ENCODE assay signal across 1 cellular context in genomic region chr18:75208836-75209128, GRCh38.
TF ChIP-seq lines count a peak whose summit lies in the region.

No MANE protein-coding gene starts in this region.

TF ChIP-seq in HepG2, 621 proteins besides CTCF, POLR2A, EP300 and RAD21 (continued from another document and continues in another):
- TF ChIP-seq STAT6 (CRISPR knock-in tag; IDR thresholded peaks at IDR 0.05; ENCODE audit: borderline replicate concordance): no peak
- TF ChIP-seq CEBPG (CRISPR knock-in tag; IDR thresholded peaks at IDR 0.05): no peak
- no peak for TF ChIP-seq ZNF577 (CRISPR knock-in tag; IDR thresholded peaks at IDR 0.05; ENCODE audit: borderline replicate concordance, low read depth)
- no peak for TF ChIP-seq WIZ (CRISPR knock-in tag; IDR thresholded peaks at IDR 0.05)
- TF ChIP-seq, protein P1, sequence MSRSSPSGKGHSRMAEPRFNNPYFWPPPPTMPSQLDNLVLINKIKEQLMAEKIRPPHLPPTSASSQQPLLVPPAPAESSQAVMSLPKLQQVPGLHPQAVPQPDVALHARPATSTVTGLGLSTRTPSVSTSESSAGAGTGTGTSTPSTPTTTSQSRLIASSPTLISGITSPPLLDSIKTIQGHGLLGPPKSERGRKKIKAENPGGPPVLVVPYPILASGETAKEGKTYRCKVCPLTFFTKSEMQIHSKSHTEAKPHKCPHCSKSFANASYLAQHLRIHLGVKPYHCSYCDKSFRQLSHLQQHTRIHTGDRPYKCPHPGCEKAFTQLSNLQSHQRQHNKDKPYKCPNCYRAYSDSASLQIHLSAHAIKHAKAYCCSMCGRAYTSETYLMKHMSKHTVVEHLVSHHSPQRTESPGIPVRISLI (CRISPR knock-in tag; IDR thresholded peaks at IDR 0.05; ENCODE audit: borderline replicate concordance): no peak
- no peak for TF ChIP-seq RFX5 (IDR thresholded peaks at IDR 0.05; ENCODE audit: low read depth, low read length)
- no peak for TF ChIP-seq ZFP36L1 (CRISPR knock-in tag; IDR thresholded peaks at IDR 0.05)
- TF ChIP-seq KLF6 (CRISPR knock-in tag; IDR thresholded peaks at IDR 0.05): 0 out of 2 replicates have a peak, but pooled peaks have one; percentile 23
- peak; percentile 14; the same call in 1 of the 2 replicates for TF ChIP-seq YEATS4 (CRISPR knock-in tag; IDR thresholded peaks at IDR 0.05; ENCODE audit: borderline replicate concordance)
- TF ChIP-seq E2F5 (CRISPR knock-in tag; conservative IDR thresholded peaks at IDR 0.05): 0 out of 2 replicates have a peak, but pooled peaks have one; percentile 23
- TF ChIP-seq ZSCAN20 (CRISPR knock-in tag; IDR thresholded peaks at IDR 0.05; ENCODE audit: borderline replicate concordance): 0 out of 2 replicates have a peak, but pooled peaks have one; percentile 46
- no peak for TF ChIP-seq ZNF17 (CRISPR knock-in tag; IDR thresholded peaks at IDR 0.05)
- peak; percentile 58 for TF ChIP-seq PHF8 (CRISPR knock-in tag; IDR thresholded peaks at IDR 0.05)
- 0 out of 2 replicates have a peak, but pooled peaks have one; percentile 11 for TF ChIP-seq HOXA5 (CRISPR knock-in tag; IDR thresholded peaks at IDR 0.05)
- TF ChIP-seq SATB2 (CRISPR knock-in tag; IDR thresholded peaks at IDR 0.05): no peak
- peak; percentile 56 for TF ChIP-seq ZFY (CRISPR knock-in tag; IDR thresholded peaks at IDR 0.05)
- no peak for TF ChIP-seq ZBTB44 (CRISPR knock-in tag; IDR thresholded peaks at IDR 0.05)
- peak; percentile 21; the same call in 1 of the 2 replicates for TF ChIP-seq MYC (CRISPR knock-in tag; IDR thresholded peaks at IDR 0.05; ENCODE audit: borderline replicate concordance)
- TF ChIP-seq ZNF546 (CRISPR knock-in tag; conservative IDR thresholded peaks at IDR 0.05): no peak
- TF ChIP-seq ZNF430 (CRISPR knock-in tag; IDR thresholded peaks at IDR 0.05): no peak
- no peak for TF ChIP-seq MIER3 (CRISPR knock-in tag; IDR thresholded peaks at IDR 0.05; ENCODE audit: borderline replicate concordance)
- TF ChIP-seq KDM4B (CRISPR knock-in tag; IDR thresholded peaks at IDR 0.05): no peak
- TF ChIP-seq PHF21A (CRISPR knock-in tag; IDR thresholded peaks at IDR 0.05): 0 out of 2 replicates have a peak, but pooled peaks have one; percentile 14
- no peak for TF ChIP-seq ZBTB21 (CRISPR knock-in tag; IDR thresholded peaks at IDR 0.05)
- 0 out of 2 replicates have a peak, but pooled peaks have one; percentile 2 for TF ChIP-seq ETV5 (CRISPR knock-in tag; IDR thresholded peaks at IDR 0.05; ENCODE audit: borderline replicate concordance)
- no peak for TF ChIP-seq TOPORS (CRISPR knock-in tag; IDR thresholded peaks at IDR 0.05)
- peak; percentile 9; the same call in 1 of the 2 replicates for TF ChIP-seq KDM2A (CRISPR knock-in tag; IDR thresholded peaks at IDR 0.05; ENCODE audit: borderline replicate concordance, low read depth)
- no peak for TF ChIP-seq SP140L (CRISPR knock-in tag; IDR thresholded peaks at IDR 0.05; ENCODE audit: borderline replicate concordance)
- TF ChIP-seq SOX6 (IDR thresholded peaks at IDR 0.05): no peak
- TF ChIP-seq SOX6 (CRISPR knock-in tag; IDR thresholded peaks at IDR 0.05): no peak
- TF ChIP-seq ZNF782 (CRISPR knock-in tag; IDR thresholded peaks at IDR 0.05; ENCODE audit: borderline replicate concordance): no peak
- TF ChIP-seq HNF4A (CRISPR knock-in tag; IDR thresholded peaks at IDR 0.05): no peak
- peak; percentile 62; the same call in 1 of the 2 replicates for TF ChIP-seq KLF12 (CRISPR knock-in tag; IDR thresholded peaks at IDR 0.05; ENCODE audit: borderline replicate concordance)
- no peak for TF ChIP-seq GATAD1 (CRISPR knock-in tag; IDR thresholded peaks at IDR 0.05)
- TF ChIP-seq ARID5B (CRISPR knock-in tag; IDR thresholded peaks at IDR 0.05): no peak
- TF ChIP-seq CCAR2 (optimal IDR thresholded peaks at IDR 0.05; ENCODE audit: low read depth, low read length): no peak
- TF ChIP-seq, protein P2, sequence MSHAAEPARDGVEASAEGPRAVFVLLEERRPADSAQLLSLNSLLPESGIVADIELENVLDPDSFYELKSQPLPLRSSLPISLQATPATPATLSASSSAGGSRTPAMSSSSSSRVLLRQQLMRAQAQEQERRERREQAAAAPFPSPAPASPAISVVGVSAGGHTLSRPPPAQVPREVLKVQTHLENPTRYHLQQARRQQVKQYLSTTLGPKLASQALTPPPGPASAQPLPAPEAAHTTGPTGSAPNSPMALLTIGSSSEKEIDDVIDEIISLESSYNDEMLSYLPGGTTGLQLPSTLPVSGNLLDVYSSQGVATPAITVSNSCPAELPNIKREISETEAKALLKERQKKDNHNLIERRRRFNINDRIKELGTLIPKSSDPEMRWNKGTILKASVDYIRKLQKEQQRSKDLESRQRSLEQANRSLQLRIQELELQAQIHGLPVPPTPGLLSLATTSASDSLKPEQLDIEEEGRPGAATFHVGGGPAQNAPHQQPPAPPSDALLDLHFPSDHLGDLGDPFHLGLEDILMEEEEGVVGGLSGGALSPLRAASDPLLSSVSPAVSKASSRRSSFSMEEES (CRISPR knock-in tag; IDR thresholded peaks at IDR 0.05): no peak
- 0 out of 2 replicates have a peak, but pooled peaks have one; percentile 2 for TF ChIP-seq SALL2 (CRISPR knock-in tag; IDR thresholded peaks at IDR 0.05)
- TF ChIP-seq NFRKB (IDR thresholded peaks at IDR 0.05): no peak
- no peak for TF ChIP-seq PRDM15 (CRISPR knock-in tag; IDR thresholded peaks at IDR 0.05)
- TF ChIP-seq, protein P3, sequence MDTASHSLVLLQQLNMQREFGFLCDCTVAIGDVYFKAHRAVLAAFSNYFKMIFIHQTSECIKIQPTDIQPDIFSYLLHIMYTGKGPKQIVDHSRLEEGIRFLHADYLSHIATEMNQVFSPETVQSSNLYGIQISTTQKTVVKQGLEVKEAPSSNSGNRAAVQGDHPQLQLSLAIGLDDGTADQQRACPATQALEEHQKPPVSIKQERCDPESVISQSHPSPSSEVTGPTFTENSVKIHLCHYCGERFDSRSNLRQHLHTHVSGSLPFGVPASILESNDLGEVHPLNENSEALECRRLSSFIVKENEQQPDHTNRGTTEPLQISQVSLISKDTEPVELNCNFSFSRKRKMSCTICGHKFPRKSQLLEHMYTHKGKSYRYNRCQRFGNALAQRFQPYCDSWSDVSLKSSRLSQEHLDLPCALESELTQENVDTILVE (CRISPR knock-in tag; IDR thresholded peaks at IDR 0.05): no peak
- TF ChIP-seq RFXAP (CRISPR knock-in tag; IDR thresholded peaks at IDR 0.05; ENCODE audit: borderline replicate concordance): no peak
- 0 out of 2 replicates have a peak, but pooled peaks have one; percentile 47 for TF ChIP-seq ZNF124 (CRISPR knock-in tag; IDR thresholded peaks at IDR 0.05)
- no peak for TF ChIP-seq ZMYM3 (CRISPR knock-in tag; IDR thresholded peaks at IDR 0.05)
